8 cellular contexts compared by ENCODE assay signal in the genomic region with DNA sequence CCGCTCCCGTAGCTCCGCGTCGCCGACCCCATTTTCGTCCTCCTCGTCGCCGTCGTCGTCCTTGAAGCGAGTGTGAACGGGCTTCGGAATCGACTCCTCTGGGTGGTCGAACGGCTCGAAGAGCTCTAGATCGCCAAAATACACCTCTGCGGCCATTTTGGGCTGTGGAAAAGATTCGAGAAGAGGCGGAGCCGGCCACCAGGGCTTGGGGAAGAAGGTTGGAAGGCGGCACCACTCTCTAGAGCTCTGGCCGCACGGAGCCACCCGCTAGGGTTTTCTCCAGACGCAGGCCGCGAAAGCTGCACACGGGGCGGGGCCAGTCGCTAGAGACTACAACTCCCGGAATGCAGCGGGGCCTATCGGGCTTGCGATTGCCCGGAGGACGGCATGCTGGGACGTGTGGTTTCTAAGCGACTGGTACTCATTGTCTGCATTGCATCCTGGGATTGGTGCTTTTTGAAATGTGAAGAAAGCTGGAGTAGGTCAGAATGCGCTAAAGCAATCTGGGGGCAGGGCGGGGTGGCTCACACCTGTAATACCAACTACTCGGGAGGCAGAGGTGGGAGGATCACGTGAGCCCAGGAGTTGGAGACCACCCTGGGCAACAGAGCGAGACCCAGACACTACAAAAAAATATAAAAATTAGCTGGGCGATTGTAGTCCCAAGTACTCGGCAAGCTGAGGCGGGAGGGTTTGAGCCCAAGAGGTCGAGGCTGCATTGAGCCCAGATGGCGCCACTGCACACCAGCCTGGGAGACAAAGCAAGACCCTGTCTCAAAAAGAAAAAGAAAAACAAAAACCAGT. TPM values are rescaled to one million over a fixed set of nuclear protein-coding genes. Genes with fewer than 3 reads are reported as not detected.
DNase-seq lines count a peak whose midpoint lies in the region; ATAC-seq and TF ChIP-seq lines count a peak whose summit lies in the region.

A gene (minus strand): TSS at position 248 of the 804 bp plus-strand sequence. CDS start 92 bp downstream, at position 156.

- CTCF ChIA-PET in Panc1 (lab: Charles Lee) = interaction anchor here (0.6 kb wide), 2 partner anchors 29 to 261 kb away, joined by 3 to 6 read pairs; no protein-coding TSS in a partner anchor

- peaks cover 21% of the 10 kb centered on the region for H3K36me3 Mint-ChIP-seq in activated T-cell treated with anti-CD3 and anti-CD28 coated beads, Interleukin-2, amount 50 U/mL, for 4 hours (ENCODE audit: insufficient read depth)

- H3K4me1 ChIP-seq in Panc1 (ENCODE audit: control insufficient read depth, insufficient read depth, low read length) (peaks cover 6% of the 10 kb centered on the region), esophagus (ENCODE audit: control insufficient read depth in 2 of 2, insufficient read depth in 2 of 2, low read length in 1 of 2) (no peaks in the 10 kb centered on the region), muscle layer of colon (ENCODE audit: insufficient read depth, low read length) (peaks cover 25% of the 10 kb centered on the region)

- H3K36me3 ChIP-seq in Panc1 (ENCODE audit: control insufficient read depth, insufficient read depth, low read length) (peaks cover 18% of the 10 kb centered on the region), esophagus (ENCODE audit: control insufficient read depth in 2 of 2, insufficient read depth in 2 of 2, low read length in 1 of 2) (peaks cover 0 to 5% of the 10 kb centered on the region in 2 donors), muscle layer of colon (ENCODE audit: insufficient read depth, low read length) (peaks cover 26% of the 10 kb centered on the region)

- intact Hi-C loops in Panc1 (cut with micrococcal nuclease; ENCODE audit: unreplicated experiment) = no loop called here

- WGBS in esophagus, 2 donors = 3% methylated on average over 52 of the region's 52 CpGs

- H3K4me3 ChIP-seq in Panc1 (ENCODE audit: low read depth in 2 of 2, low read length in 2 of 2) (peak within 1 kb of the TSS; percentile 72 to 88), esophagus (ENCODE audit: low read depth in 1 of 2, low read length in 2 of 2) (peak within 1 kb of the TSS; percentile 83 to 84), muscle layer of colon (ENCODE audit: low read depth in 1 of 2, low read length in 2 of 2) (peak within 1 kb of the TSS; percentile 84 to 92)

- H3K27me3 Mint-ChIP-seq in activated T-cell treated with anti-CD3 and anti-CD28 coated beads, Interleukin-2, amount 50 U/mL, for 4 hours (ENCODE audit: low read depth) = no peaks in the 10 kb centered on the region

- H3K4me3 Mint-ChIP-seq in activated T-cell treated with anti-CD3 and anti-CD28 coated beads, Interleukin-2, amount 50 U/mL, for 4 hours = peak within 1 kb of the TSS; percentile 98

- ATAC-seq in GM21723 (IDR thresholded peaks at IDR 0.05; ENCODE audit: unreplicated experiment) (peak; percentile 89), Panc1 (peak; percentile 96)
- ATAC-seq in activated T-cell treated with anti-CD3 and anti-CD28 coated beads, Interleukin-2, amount 50 U/mL, for 4 hours = peak; percentile 95 to 97

- H3K9me3 ChIP-seq in Panc1 (ENCODE audit: control insufficient read depth, insufficient read depth, low read depth, low read length) (no peaks in the 10 kb centered on the region), esophagus (ENCODE audit: control insufficient read depth in 2 of 2, insufficient read depth in 1 of 2, low read depth in 1 of 2, low read length in 1 of 2) (no peaks in the 10 kb centered on the region), muscle layer of colon (ENCODE audit: low read length) (no peaks in the 10 kb centered on the region)

- no peaks in the 10 kb centered on the region for H3K9me3 Mint-ChIP-seq in activated T-cell treated with anti-CD3 and anti-CD28 coated beads, Interleukin-2, amount 50 U/mL, for 4 hours

- in situ Hi-C loops in Panc1 (cut with HindIII; ENCODE audit: low pct_unique_long_range_greater_than_20kb, low sequenced_read_pairs) = no loop called here

- BruUV-seq in Panc1 (replicated peaks; lab: Mats Ljungman, UMichigan) = no TSS peak

- POLR2A ChIA-PET in Panc1 (lab: Charles Lee) = interaction anchor here (0.5 to 1.6 kb wide), 7 partner anchors 25 to 650 kb away, joined by 3 to 7 read pairs (median 3); a partner anchor contains a TSS

- H3K27me3 ChIP-seq in Panc1 (ENCODE audit: control insufficient read depth, insufficient read depth, low read length) (no peaks in the 10 kb centered on the region), esophagus (ENCODE audit: control insufficient read depth in 1 of 2, insufficient read depth in 2 of 2, low read length in 2 of 2) (no peaks in the 10 kb centered on the region), muscle layer of colon (ENCODE audit: control insufficient read depth in 1 of 2, insufficient read depth in 2 of 2, low read length in 2 of 2) (no peaks in the 10 kb centered on the region)

- H3K9ac ChIP-seq in muscle layer of colon (ENCODE audit: low read length) = peak within 1 kb of the TSS; percentile 86

- peaks cover 37% of the 10 kb centered on the region for H3K4me1 Mint-ChIP-seq in activated T-cell treated with anti-CD3 and anti-CD28 coated beads, Interleukin-2, amount 50 U/mL, for 4 hours (ENCODE audit: low read depth)

- no peak for TF ChIP-seq CTCF in Panc1 (IDR thresholded peaks at IDR 0.05)

- H3K27ac ChIP-seq in Panc1 (ENCODE audit: low read length) = peak within 1 kb of the TSS; percentile 96
- peak within 1 kb of the TSS; percentile 91 to 100 for H3K27ac ChIP-seq in esophagus (ENCODE audit: low read depth in 2 of 2, low read length in 1 of 2)
- H3K27ac ChIP-seq in muscle layer of colon (ENCODE audit: low read depth, low read length) = peak within 1 kb of the TSS; percentile 93

- DNase-seq in DMS79 treated with DMSO at 0.1 percent for 48 hours (lab: John Stamatoyannopoulos, UW) (peak; percentile 98), KG1 (lab: John Stamatoyannopoulos, UW) (peak; percentile 98), Panc1 (ENCODE audit: low read depth, low spot score) (peak; percentile 87)
- DNase-seq in activated T-cell treated with anti-CD3 and anti-CD28 coated beads, Interleukin-2, amount 50 U/mL, for 4 hours = peak; percentile 94
- peak; percentile 91 for DNase-seq in stimulated activated CD8-positive, alpha-beta memory T cell treated with anti-CD3 and anti-CD28 coated beads, Interleukin-7, amount 100 ng/mL, for 24 hours (ENCODE audit: low read depth)

RNA-seq across cellular contexts. Expression of the gene that starts here (rescaled TPM):
- total RNA-seq in Panc1 (2021; ENCODE audit: unreplicated experiment) = 32.5 TPM
- 16.9 TPM for polyA plus RNA-seq in Panc1 (2012; ENCODE audit: insufficient read length)
- 10 to 100 TPM; 27.2 to 33.5 (median 29.7) TPM for total RNA-seq in activated T-cell treated with anti-CD3 and anti-CD28 coated beads, Interleukin-2, amount 50 U/mL, for 4 hours
- polyA plus RNA-seq in esophagus = 10 to 100 TPM; 15.4 to 27.6 TPM

Comparison
In these comparisons a context has a peak if more than half of its experiments do, and no peak if none do; other contexts are left out.
1. Peak in every context shown above with its lines: DNase-seq, ATAC-seq, H3K4me3 ChIP-seq and H3K27ac ChIP-seq.